In the genomic region with DNA sequence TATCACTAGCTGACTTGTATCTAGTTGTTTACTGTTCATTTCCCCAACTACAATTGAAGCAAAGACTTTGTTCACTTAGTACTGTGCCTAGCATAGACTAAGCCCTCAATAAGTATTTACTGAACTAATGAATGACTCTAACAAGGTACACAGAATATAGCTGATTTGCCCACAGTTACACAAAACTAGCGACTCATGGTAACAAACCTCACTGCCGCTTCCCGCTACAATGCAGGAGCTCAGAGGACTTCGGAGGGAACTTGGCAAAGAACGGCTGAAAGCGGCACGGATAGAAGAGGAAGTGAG, we compare ENCODE assay signal across 8 cellular contexts. TPM values are rescaled to one million over a fixed set of nuclear protein-coding genes. Genes with fewer than 3 reads are reported as not detected.
DNase-seq lines count a peak whose midpoint lies in the region; ATAC-seq and TF ChIP-seq lines count a peak whose summit lies in the region.

No MANE protein-coding gene starts in this region.

- under 1% methylated on average over 7 of the region's 7 CpGs for WGBS in smooth muscle cell (ENCODE audit: low lambda C conversion rate)

- H3K27ac ChIP-seq in WERI-Rb-1 (peak overlapping the region; percentile 100), left ventricle myocardium inferior (replicated peaks) (peak overlapping the region; percentile 98), smooth muscle cell (ENCODE audit: low read depth) (peak overlapping the region; percentile 99)

- H3K4me2 ChIP-seq in smooth muscle cell: peak overlapping the region; percentile 98

- DNase-seq in ACHN: peak; percentile 54
- DNase-seq in HAP-1 (ENCODE audit: low spot score in 2 of 2): peak in 1 of 2 experiments; percentile 60
- DNase-seq in WERI-Rb-1: no peak
- DNase-seq in left ventricle myocardium inferior: no peak
- no peak for DNase-seq in smooth muscle cell (lab: John Stamatoyannopoulos, UW; ENCODE audit: unreplicated experiment)
- DNase-seq in NCI-H2081 (lab: John Stamatoyannopoulos, UW): no peak
- no peak for DNase-seq in erythroblast (lab: John Stamatoyannopoulos, UW)

- no peak for ATAC-seq in GM21515 (IDR thresholded peaks at IDR 0.05; ENCODE audit: unreplicated experiment)

- in situ Hi-C loops in ACHN (cut with HindIII; ENCODE audit: low pct_ligation_motif_present, low pct_unique_long_range_greater_than_20kb, low sequenced_read_pairs) (no loop called here), HAP-1 (cut with MboI; ENCODE audit: low sequenced_read_pairs) (no loop called here)

- H3K4me1 ChIP-seq in HAP-1 (peaks cover 4% of the 10 kb centered on the region; the same call in 1 of the 2 replicates), left ventricle myocardium inferior (peaks cover 37% of the 10 kb centered on the region), smooth muscle cell (ENCODE audit: low read depth) (peaks cover 10% of the 10 kb centered on the region)

- H3K79me2 ChIP-seq in smooth muscle cell (ENCODE audit: low read depth): peaks cover 48% of the 10 kb centered on the region

- intact Hi-C loops in left ventricle myocardium inferior (cut with micrococcal nuclease): no loop called here

- H3K9me3 ChIP-seq in HAP-1 (no peaks in the 10 kb centered on the region), WERI-Rb-1 (ENCODE audit: severe bottlenecking) (no peaks in the 10 kb centered on the region), left ventricle myocardium inferior (replicated peaks) (no peaks in the 10 kb centered on the region), smooth muscle cell (replicated peaks; ENCODE audit: low read depth) (no peaks in the 10 kb centered on the region)

- H2AFZ ChIP-seq in smooth muscle cell (ENCODE audit: low read depth): peak overlapping the region; percentile 96

- TF ChIP-seq POLR2A in erythroblast (IDR thresholded peaks at IDR 0.05; ENCODE audit: low read length): no peak

- H4K20me1 ChIP-seq in smooth muscle cell (ENCODE audit: low read depth): peaks cover 13% of the 10 kb centered on the region

- H3K4me3 ChIP-seq in HAP-1 (peak overlapping the region; percentile 63), WERI-Rb-1 (ENCODE audit: low read depth, low read length) (peak overlapping the region; percentile 94), left ventricle myocardium inferior (peak overlapping the region; percentile 87), smooth muscle cell (peak overlapping the region; percentile 78)

- H3K27me3 ChIP-seq in HAP-1 (ENCODE audit: low read depth): no peaks in the 10 kb centered on the region
- no peaks in the 10 kb centered on the region for H3K27me3 ChIP-seq in WERI-Rb-1 (ENCODE audit: insufficient read depth, low read depth, severe bottlenecking)
- H3K27me3 ChIP-seq in left ventricle myocardium inferior (ENCODE audit: low read depth): no peaks in the 10 kb centered on the region
- no peaks in the 10 kb centered on the region for H3K27me3 ChIP-seq in smooth muscle cell (ENCODE audit: low read depth)

- TF ChIP-seq CTCF in WERI-Rb-1 (IDR thresholded peaks at IDR 0.05; ENCODE audit: low read depth, low read length): no peak
- TF ChIP-seq CTCF in left ventricle myocardium inferior (IDR thresholded peaks at IDR 0.05; ENCODE audit: borderline replicate concordance): no peak
- no peak for TF ChIP-seq CTCF in smooth muscle cell (IDR thresholded peaks at IDR 0.05; ENCODE audit: borderline replicate concordance, insufficient read depth, poor library complexity, severe bottlenecking)

- H3K36me3 ChIP-seq in HAP-1 (replicated peaks) (peaks cover 10% of the 10 kb centered on the region), WERI-Rb-1 (peaks cover 30% of the 10 kb centered on the region), left ventricle myocardium inferior (peaks cover 13% of the 10 kb centered on the region), smooth muscle cell (ENCODE audit: low read depth) (no peaks in the 10 kb centered on the region)

- peak overlapping the region; percentile 100 for H3K9ac ChIP-seq in smooth muscle cell (ENCODE audit: low read depth)

- H3F3A ChIP-seq in smooth muscle cell (ENCODE audit: low read depth): peaks cover 8% of the 10 kb centered on the region

RNA-seq across cellular contexts. Expression of a gene that starts 0.5 kb away (rescaled TPM):
- total RNA-seq in left ventricle myocardium inferior (62.0 TPM), smooth muscle cell (57.2 and 77.5 TPM in 2 replicates)
- 76.0 and 76.5 TPM in 2 replicates for polyA plus RNA-seq in smooth muscle cell

RNA-seq across cellular contexts. Expression of a gene that starts 16.6 kb away (rescaled TPM):
- total RNA-seq in left ventricle myocardium inferior (4.1 TPM), smooth muscle cell (0.04 TPM in 1 of 2 replicates, not detected in the other)
- polyA plus RNA-seq in smooth muscle cell: 0.64 and 1.5 TPM in 2 replicates

RNA-seq across cellular contexts. Expression of a gene that starts 48.9 kb away (rescaled TPM):
- 0.49 TPM for total RNA-seq in left ventricle myocardium inferior
- total RNA-seq in smooth muscle cell: 2.4 and 2.7 TPM in 2 replicates
- 3.4 and 3.9 TPM in 2 replicates for polyA plus RNA-seq in smooth muscle cell

RNA-seq across cellular contexts. Expression of a gene that starts 51.0 kb away (rescaled TPM):
- 18.3 TPM for total RNA-seq in left ventricle myocardium inferior
- total RNA-seq in smooth muscle cell: not detected in 2 replicates
- polyA plus RNA-seq in smooth muscle cell: 0.39 and 0.61 TPM in 2 replicates
